In genomic region chr15:96348112-96349027, GRCh38 we compare ENCODE assay signal across 1 cellular context.
TF ChIP-seq lines count a peak whose summit lies in the region.

No MANE protein-coding gene starts in this region.

TF ChIP-seq in H1, 55 proteins besides CTCF, POLR2A, EP300 and RAD21:
- no peak for TF ChIP-seq TEAD4 (IDR thresholded peaks at IDR 0.05; ENCODE audit: low read depth, low read length)
- peak; percentile 97 for TF ChIP-seq RNF2 (IDR thresholded peaks at IDR 0.05; ENCODE audit: borderline replicate concordance, low read depth, low read length, missing control alignments, poor library complexity, severe bottlenecking)
- no peak for TF ChIP-seq POU5F1 (IDR thresholded peaks at IDR 0.05; ENCODE audit: low read depth, low read length)
- TF ChIP-seq CBX8 (IDR thresholded peaks at IDR 0.05; ENCODE audit: borderline replicate concordance, low read depth, low read length): no peak; the same call in none of the 2 replicates
- TF ChIP-seq MAX (IDR thresholded peaks at IDR 0.05): no peak
- no peak for TF ChIP-seq CHD1 (IDR thresholded peaks at IDR 0.05; ENCODE audit: low read depth, low read length)
- TF ChIP-seq SUZ12 (IDR thresholded peaks at IDR 0.05; ENCODE audit: low read length): peak; percentile 14
- TF ChIP-seq NANOG (IDR thresholded peaks at IDR 0.05; ENCODE audit: insufficient read depth, low read depth, low read length, poor library complexity, severe bottlenecking): no peak
TF ChIP-seq in H1: peak in this region for 2.
